1 cellular context compared by ENCODE assay signal in the genomic region with DNA sequence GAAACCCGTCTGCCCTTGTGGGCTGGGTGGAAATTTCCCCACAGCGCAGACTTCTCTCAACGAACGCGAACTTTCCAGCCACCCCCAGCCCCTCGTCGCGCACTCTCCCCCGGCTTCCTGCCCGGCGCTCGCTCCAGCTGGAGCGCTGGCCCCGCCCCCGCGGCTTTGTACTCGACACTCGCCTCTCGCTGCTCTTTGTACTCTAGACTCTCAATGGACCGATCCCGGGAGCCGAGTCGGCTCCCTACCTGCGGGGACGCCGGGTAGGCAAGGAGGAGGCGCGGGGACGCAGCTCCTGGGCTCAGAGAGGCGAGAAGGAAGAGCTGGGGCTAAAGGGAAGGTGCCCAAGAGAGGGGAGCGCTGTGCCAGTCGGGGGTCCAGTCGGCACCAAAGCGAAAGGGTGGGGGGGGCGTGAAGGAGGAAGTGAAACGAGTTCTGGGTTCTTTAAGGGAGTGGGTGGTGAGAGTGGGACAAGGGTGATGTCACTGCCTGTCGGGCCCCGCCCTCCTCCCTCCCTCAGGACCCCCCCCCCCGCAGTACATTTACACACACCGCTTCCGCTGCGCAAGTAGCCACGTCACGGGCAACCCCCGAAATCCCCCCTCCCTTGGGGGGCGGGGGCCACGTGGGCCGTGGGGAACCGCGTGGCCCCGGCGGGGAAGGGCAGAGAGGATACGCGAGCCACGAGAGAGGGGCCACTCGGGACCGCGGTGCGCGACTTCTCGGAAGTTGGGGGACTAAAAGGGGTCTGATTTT.
TF ChIP-seq lines count a peak whose summit lies in the region.

No MANE protein-coding gene starts in this region.

TF ChIP-seq in HepG2, 621 proteins besides CTCF, POLR2A, EP300 and RAD21 (continued from another document and continues in another):
- TF ChIP-seq RXRB (CRISPR knock-in tag; IDR thresholded peaks at IDR 0.05; ENCODE audit: borderline replicate concordance) (peak; percentile 29; the same call in 1 of the 2 replicates), JUND (CRISPR knock-in tag; IDR thresholded peaks at IDR 0.05) (no peak), SP4 (CRISPR knock-in tag; IDR thresholded peaks at IDR 0.05) (no peak; the same call in 1 of the 2 replicates), WIZ (CRISPR knock-in tag; IDR thresholded peaks at IDR 0.05) (no peak), ZNF496 (CRISPR knock-in tag; IDR thresholded peaks at IDR 0.05; ENCODE audit: insufficient replicate concordance) (no peak), ZNF382 (CRISPR knock-in tag; IDR thresholded peaks at IDR 0.05; ENCODE audit: borderline replicate concordance) (no peak), KDM3A (CRISPR knock-in tag; IDR thresholded peaks at IDR 0.05; ENCODE audit: low read depth) (no peak), ATAD3A (CRISPR knock-in tag; IDR thresholded peaks at IDR 0.05) (no peak), HIVEP1 (CRISPR knock-in tag; IDR thresholded peaks at IDR 0.05) (peak; percentile 99), SIN3A (IDR thresholded peaks at IDR 0.05; ENCODE audit: borderline replicate concordance, low read depth, low read length) (peak; percentile 74), YEATS2 (CRISPR knock-in tag; IDR thresholded peaks at IDR 0.05; ENCODE audit: borderline replicate concordance) (no peak), ASH2L (IDR thresholded peaks at IDR 0.05; ENCODE audit: insufficient read length, low read depth, low read length) (peak; percentile 58), STAG1 (CRISPR knock-in tag; IDR thresholded peaks at IDR 0.05) (no peak), ZNF460 (CRISPR knock-in tag; IDR thresholded peaks at IDR 0.05; ENCODE audit: borderline replicate concordance) (no peak), CCDC6 (CRISPR knock-in tag; IDR thresholded peaks at IDR 0.05) (peak; percentile 26; the same call in 1 of the 2 replicates), ZNF282 (IDR thresholded peaks at IDR 0.05; ENCODE audit: partially characterized antibody) (no peak), FOXC1 (CRISPR knock-in tag; IDR thresholded peaks at IDR 0.05; ENCODE audit: borderline replicate concordance) (0 out of 2 replicates have a peak, but pooled peaks have one; percentile 25), ATF1 (CRISPR knock-in tag; IDR thresholded peaks at IDR 0.05) (peak; percentile 75), GTF3A (CRISPR knock-in tag; conservative IDR thresholded peaks at IDR 0.05) (no peak), ZNF234 (CRISPR knock-in tag; conservative IDR thresholded peaks at IDR 0.05) (0 out of 2 replicates have a peak, but pooled peaks have one; percentile 52), SMAD9 (CRISPR knock-in tag; IDR thresholded peaks at IDR 0.05) (0 out of 2 replicates have a peak, but pooled peaks have one; percentile 59), HNRNPK (IDR thresholded peaks at IDR 0.05; ENCODE audit: low read depth, low read length, poor library complexity, severe bottlenecking) (peak; percentile 88), CHD4 (IDR thresholded peaks at IDR 0.05; ENCODE audit: borderline replicate concordance, low read length) (peak; percentile 80), ZNF292 (CRISPR knock-in tag; IDR thresholded peaks at IDR 0.05; ENCODE audit: borderline replicate concordance, low read depth) (no peak), ZFP1 (CRISPR knock-in tag; IDR thresholded peaks at IDR 0.05) (no peak), GABPA (IDR thresholded peaks at IDR 0.05; ENCODE audit: low read depth, low read length) (peak; percentile 10; the same call in 1 of the 2 replicates), GABPA (CRISPR knock-in tag; IDR thresholded peaks at IDR 0.05; ENCODE audit: low read depth) (no peak; the same call in 1 of the 2 replicates), ETV6 (CRISPR knock-in tag; conservative IDR thresholded peaks at IDR 0.05) (no peak), SOX6 (IDR thresholded peaks at IDR 0.05) (no peak), SOX6 (CRISPR knock-in tag; IDR thresholded peaks at IDR 0.05) (peak; percentile 53; the same call in 1 of the 2 replicates), TAF1 (CRISPR knock-in tag; IDR thresholded peaks at IDR 0.05) (peak; percentile 27; the same call in 1 of the 2 replicates), BORCS8-MEF2B (CRISPR knock-in tag; IDR thresholded peaks at IDR 0.05) (peak; percentile 68; the same call in 1 of the 2 replicates), ZNF709 (CRISPR knock-in tag; IDR thresholded peaks at IDR 0.05) (peak; percentile 17; the same call in 1 of the 2 replicates), ZNF547 (CRISPR knock-in tag; IDR thresholded peaks at IDR 0.05) (peak; percentile 77), ZNF160 (CRISPR knock-in tag; IDR thresholded peaks at IDR 0.05) (no peak; the same call in 1 of the 2 replicates), KLF6 (CRISPR knock-in tag; IDR thresholded peaks at IDR 0.05) (no peak), ZNF841 (CRISPR knock-in tag; IDR thresholded peaks at IDR 0.05; ENCODE audit: borderline replicate concordance) (no peak), HDAC6 (IDR thresholded peaks at IDR 0.05; ENCODE audit: low read depth, low read length) (no peak)
- TF ChIP-seq, protein P1, sequence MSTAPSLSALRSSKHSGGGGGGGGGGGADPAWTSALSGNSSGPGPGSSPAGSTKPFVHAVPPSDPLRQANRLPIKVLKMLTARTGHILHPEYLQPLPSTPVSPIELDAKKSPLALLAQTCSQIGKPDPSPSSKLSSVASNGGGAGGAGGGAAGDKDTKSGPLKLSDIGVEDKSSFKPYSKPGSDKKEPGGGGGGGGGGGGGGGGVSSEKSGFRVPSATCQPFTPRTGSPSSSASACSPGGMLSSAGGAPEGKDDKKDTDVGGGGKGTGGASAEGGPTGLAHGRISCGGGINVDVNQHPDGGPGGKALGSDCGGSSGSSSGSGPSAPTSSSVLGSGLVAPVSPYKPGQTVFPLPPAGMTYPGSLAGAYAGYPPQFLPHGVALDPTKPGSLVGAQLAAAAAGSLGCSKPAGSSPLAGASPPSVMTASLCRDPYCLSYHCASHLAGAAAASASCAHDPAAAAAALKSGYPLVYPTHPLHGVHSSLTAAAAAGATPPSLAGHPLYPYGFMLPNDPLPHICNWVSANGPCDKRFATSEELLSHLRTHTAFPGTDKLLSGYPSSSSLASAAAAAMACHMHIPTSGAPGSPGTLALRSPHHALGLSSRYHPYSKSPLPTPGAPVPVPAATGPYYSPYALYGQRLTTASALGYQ (CRISPR knock-in tag; IDR thresholded peaks at IDR 0.05), result no peak
- TF ChIP-seq, protein P2, sequence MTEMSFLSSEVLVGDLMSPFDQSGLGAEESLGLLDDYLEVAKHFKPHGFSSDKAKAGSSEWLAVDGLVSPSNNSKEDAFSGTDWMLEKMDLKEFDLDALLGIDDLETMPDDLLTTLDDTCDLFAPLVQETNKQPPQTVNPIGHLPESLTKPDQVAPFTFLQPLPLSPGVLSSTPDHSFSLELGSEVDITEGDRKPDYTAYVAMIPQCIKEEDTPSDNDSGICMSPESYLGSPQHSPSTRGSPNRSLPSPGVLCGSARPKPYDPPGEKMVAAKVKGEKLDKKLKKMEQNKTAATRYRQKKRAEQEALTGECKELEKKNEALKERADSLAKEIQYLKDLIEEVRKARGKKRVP (CRISPR knock-in tag; IDR thresholded peaks at IDR 0.05), result peak in 1 of 2 experiments; percentile 18; a peak in 1 of 4 replicates
- TF ChIP-seq, protein P3, sequence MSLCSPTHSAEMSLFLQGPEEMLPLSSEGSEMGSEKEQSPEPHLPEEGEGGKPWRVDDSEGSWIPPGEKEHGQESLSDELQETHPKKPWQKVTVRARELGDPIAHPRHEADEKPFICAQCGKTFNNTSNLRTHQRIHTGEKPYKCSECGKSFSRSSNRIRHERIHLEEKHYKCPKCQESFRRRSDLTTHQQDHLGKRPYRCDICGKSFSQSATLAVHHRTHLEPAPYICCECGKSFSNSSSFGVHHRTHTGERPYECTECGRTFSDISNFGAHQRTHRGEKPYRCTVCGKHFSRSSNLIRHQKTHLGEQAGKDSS (CRISPR knock-in tag; IDR thresholded peaks at IDR 0.05; ENCODE audit: borderline replicate concordance, low read depth), result 0 out of 2 replicates have a peak, but pooled peaks have one; percentile 40
- TF ChIP-seq, protein P4, sequence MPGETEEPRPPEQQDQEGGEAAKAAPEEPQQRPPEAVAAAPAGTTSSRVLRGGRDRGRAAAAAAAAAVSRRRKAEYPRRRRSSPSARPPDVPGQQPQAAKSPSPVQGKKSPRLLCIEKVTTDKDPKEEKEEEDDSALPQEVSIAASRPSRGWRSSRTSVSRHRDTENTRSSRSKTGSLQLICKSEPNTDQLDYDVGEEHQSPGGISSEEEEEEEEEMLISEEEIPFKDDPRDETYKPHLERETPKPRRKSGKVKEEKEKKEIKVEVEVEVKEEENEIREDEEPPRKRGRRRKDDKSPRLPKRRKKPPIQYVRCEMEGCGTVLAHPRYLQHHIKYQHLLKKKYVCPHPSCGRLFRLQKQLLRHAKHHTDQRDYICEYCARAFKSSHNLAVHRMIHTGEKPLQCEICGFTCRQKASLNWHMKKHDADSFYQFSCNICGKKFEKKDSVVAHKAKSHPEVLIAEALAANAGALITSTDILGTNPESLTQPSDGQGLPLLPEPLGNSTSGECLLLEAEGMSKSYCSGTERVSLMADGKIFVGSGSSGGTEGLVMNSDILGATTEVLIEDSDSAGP (CRISPR knock-in tag; IDR thresholded peaks at IDR 0.05; ENCODE audit: borderline replicate concordance), result peak; percentile 99
- TF ChIP-seq, protein P5, sequence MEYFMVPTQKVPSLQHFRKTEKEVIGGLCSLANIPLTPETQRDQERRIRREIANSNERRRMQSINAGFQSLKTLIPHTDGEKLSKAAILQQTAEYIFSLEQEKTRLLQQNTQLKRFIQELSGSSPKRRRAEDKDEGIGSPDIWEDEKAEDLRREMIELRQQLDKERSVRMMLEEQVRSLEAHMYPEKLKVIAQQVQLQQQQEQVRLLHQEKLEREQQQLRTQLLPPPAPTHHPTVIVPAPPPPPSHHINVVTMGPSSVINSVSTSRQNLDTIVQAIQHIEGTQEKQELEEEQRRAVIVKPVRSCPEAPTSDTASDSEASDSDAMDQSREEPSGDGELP (IDR thresholded peaks at IDR 0.05; ENCODE audit: borderline replicate concordance, low read depth), result peak; percentile 99
- TF ChIP-seq, protein P6, sequence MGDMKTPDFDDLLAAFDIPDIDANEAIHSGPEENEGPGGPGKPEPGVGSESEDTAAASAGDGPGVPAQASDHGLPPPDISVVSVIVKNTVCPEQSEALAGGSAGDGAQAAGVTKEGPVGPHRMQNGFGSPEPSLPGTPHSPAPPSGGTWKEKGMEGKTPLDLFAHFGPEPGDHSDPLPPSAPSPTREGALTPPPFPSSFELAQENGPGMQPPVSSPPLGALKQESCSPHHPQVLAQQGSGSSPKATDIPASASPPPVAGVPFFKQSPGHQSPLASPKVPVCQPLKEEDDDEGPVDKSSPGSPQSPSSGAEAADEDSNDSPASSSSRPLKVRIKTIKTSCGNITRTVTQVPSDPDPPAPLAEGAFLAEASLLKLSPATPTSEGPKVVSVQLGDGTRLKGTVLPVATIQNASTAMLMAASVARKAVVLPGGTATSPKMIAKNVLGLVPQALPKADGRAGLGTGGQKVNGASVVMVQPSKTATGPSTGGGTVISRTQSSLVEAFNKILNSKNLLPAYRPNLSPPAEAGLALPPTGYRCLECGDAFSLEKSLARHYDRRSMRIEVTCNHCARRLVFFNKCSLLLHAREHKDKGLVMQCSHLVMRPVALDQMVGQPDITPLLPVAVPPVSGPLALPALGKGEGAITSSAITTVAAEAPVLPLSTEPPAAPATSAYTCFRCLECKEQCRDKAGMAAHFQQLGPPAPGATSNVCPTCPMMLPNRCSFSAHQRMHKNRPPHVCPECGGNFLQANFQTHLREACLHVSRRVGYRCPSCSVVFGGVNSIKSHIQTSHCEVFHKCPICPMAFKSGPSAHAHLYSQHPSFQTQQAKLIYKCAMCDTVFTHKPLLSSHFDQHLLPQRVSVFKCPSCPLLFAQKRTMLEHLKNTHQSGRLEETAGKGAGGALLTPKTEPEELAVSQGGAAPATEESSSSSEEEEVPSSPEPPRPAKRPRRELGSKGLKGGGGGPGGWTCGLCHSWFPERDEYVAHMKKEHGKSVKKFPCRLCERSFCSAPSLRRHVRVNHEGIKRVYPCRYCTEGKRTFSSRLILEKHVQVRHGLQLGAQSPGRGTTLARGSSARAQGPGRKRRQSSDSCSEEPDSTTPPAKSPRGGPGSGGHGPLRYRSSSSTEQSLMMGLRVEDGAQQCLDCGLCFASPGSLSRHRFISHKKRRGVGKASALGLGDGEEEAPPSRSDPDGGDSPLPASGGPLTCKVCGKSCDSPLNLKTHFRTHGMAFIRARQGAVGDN (CRISPR knock-in tag; IDR thresholded peaks at IDR 0.05), result peak; percentile 66
- TF ChIP-seq, protein P7, sequence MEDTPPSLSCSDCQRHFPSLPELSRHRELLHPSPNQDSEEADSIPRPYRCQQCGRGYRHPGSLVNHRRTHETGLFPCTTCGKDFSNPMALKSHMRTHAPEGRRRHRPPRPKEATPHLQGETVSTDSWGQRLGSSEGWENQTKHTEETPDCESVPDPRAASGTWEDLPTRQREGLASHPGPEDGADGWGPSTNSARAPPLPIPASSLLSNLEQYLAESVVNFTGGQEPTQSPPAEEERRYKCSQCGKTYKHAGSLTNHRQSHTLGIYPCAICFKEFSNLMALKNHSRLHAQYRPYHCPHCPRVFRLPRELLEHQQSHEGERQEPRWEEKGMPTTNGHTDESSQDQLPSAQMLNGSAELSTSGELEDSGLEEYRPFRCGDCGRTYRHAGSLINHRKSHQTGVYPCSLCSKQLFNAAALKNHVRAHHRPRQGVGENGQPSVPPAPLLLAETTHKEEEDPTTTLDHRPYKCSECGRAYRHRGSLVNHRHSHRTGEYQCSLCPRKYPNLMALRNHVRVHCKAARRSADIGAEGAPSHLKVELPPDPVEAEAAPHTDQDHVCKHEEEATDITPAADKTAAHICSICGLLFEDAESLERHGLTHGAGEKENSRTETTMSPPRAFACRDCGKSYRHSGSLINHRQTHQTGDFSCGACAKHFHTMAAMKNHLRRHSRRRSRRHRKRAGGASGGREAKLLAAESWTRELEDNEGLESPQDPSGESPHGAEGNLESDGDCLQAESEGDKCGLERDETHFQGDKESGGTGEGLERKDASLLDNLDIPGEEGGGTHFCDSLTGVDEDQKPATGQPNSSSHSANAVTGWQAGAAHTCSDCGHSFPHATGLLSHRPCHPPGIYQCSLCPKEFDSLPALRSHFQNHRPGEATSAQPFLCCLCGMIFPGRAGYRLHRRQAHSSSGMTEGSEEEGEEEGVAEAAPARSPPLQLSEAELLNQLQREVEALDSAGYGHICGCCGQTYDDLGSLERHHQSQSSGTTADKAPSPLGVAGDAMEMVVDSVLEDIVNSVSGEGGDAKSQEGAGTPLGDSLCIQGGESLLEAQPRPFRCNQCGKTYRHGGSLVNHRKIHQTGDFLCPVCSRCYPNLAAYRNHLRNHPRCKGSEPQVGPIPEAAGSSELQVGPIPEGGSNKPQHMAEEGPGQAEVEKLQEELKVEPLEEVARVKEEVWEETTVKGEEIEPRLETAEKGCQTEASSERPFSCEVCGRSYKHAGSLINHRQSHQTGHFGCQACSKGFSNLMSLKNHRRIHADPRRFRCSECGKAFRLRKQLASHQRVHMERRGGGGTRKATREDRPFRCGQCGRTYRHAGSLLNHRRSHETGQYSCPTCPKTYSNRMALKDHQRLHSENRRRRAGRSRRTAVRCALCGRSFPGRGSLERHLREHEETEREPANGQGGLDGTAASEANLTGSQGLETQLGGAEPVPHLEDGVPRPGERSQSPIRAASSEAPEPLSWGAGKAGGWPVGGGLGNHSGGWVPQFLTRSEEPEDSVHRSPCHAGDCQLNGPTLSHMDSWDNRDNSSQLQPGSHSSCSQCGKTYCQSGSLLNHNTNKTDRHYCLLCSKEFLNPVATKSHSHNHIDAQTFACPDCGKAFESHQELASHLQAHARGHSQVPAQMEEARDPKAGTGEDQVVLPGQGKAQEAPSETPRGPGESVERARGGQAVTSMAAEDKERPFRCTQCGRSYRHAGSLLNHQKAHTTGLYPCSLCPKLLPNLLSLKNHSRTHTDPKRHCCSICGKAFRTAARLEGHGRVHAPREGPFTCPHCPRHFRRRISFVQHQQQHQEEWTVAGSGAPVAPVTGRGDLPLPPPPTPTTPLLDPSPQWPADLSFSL (CRISPR knock-in tag; IDR thresholded peaks at IDR 0.05), result 0 out of 2 replicates have a peak, but pooled peaks have one; percentile 0
